ENCODE assay signal across 7 cellular contexts in the genomic region with DNA sequence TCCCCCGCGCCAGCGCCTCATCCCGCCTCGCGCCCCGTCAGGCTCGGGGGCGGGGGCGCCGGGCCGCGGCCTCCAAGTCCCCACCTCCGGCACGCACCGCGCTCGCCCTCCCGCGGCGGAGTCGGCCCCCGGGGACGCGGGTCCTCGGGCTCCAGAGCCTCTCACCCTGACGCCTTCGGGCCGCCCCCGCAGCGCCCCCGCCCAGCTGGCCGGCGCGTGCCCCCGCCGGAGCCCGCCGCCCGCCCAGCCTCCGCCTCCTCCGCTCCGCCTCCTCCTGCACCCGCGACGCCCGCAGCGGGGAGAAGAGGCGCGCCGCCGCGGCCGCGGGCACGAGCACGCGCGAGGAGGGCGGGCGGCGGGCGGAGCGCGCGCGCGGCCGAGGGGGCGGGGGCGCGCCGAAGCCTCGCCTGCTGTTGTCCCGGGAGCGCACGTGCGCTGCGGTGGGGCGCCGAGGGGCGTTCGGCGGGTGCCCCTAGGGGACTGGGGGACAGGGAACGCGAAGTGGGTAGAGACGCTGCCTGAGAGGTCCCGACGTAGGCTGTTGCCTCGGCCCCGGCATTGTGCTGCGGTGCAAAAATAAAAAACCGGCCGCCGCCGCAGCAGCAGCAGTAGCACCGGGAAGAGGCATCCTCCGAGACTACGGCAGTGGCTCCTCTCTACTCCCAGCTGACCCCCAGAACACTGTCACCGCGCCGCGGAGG.
DNase-seq lines count a peak whose midpoint lies in the region; ATAC-seq lines count a peak whose summit lies in the region.

No MANE protein-coding gene starts in this region.

- peak overlapping the region; percentile 78 for H3K4me3 Mint-ChIP-seq in activated T-cell treated with anti-CD3 and anti-CD28 coated beads, Interleukin-2, amount 50 U/mL, for 24 hours

- peaks cover 25% of the 10 kb centered on the region for H3K4me1 ChIP-seq in mucosa of stomach (ENCODE audit: control insufficient read depth, insufficient read depth, low read length)

- DNase-seq in NCI-H82 (lab: John Stamatoyannopoulos, UW), result peak; percentile 82
- DNase-seq in activated T-cell treated with anti-CD3 and anti-CD28 coated beads, Interleukin-2, amount 50 U/mL, for 24 hours, result peak; percentile 79
- DNase-seq in stimulated activated CD8-positive, alpha-beta memory T cell treated with anti-CD3 and anti-CD28 coated beads, Interleukin-4, amount 100 ng/mL, for 4 hours (ENCODE audit: low read depth in 2 of 2, low spot score in 1 of 2), result peak; percentile 17 to 51

- H3K27me3 Mint-ChIP-seq in activated T-cell treated with anti-CD3 and anti-CD28 coated beads, Interleukin-2, amount 50 U/mL, for 24 hours, result peaks cover 30% of the 10 kb centered on the region

- H3K36me3 ChIP-seq in mucosa of stomach (ENCODE audit: control insufficient read depth, insufficient read depth, low read length), result no peaks in the 10 kb centered on the region

- H3K27me3 ChIP-seq in mucosa of stomach (ENCODE audit: control insufficient read depth, insufficient read depth, low read length), result no peaks in the 10 kb centered on the region

- no peaks in the 10 kb centered on the region for H3K9me3 ChIP-seq in mucosa of stomach (ENCODE audit: control insufficient read depth, low read length)

- H3K9ac ChIP-seq in mucosa of stomach (ENCODE audit: low read length), result peak overlapping the region; percentile 73

- ATAC-seq in GM18519 (IDR thresholded peaks at IDR 0.05; ENCODE audit: low FRiP score, unreplicated experiment) (peak; percentile 57), HG03439 (IDR thresholded peaks at IDR 0.05; ENCODE audit: unreplicated experiment) (peak; percentile 71), esophagus mucosa (peak; percentile 90)

- H3K4me1 Mint-ChIP-seq in activated T-cell treated with anti-CD3 and anti-CD28 coated beads, Interleukin-2, amount 50 U/mL, for 24 hours (ENCODE audit: low read depth), result peaks cover 38% of the 10 kb centered on the region

- peaks cover 2% of the 10 kb centered on the region for H3K36me3 Mint-ChIP-seq in activated T-cell treated with anti-CD3 and anti-CD28 coated beads, Interleukin-2, amount 50 U/mL, for 24 hours (ENCODE audit: low read depth)

- H3K4me3 ChIP-seq in mucosa of stomach (ENCODE audit: low read length), result peak overlapping the region; percentile 44

- H3K9me3 Mint-ChIP-seq in activated T-cell treated with anti-CD3 and anti-CD28 coated beads, Interleukin-2, amount 50 U/mL, for 24 hours, result no peaks in the 10 kb centered on the region

- H3K27ac Mint-ChIP-seq in activated T-cell treated with anti-CD3 and anti-CD28 coated beads, Interleukin-2, amount 50 U/mL, for 24 hours, result peak overlapping the region; percentile 94

Comparison
In these comparisons a context has a peak if more than half of its experiments do, and no peak if none do; other contexts are left out.
1. Peak in every context shown above with its lines: DNase-seq, ATAC-seq and H3K4me3 ChIP-seq.